18 cellular contexts compared by ENCODE assay signal in the genomic region with DNA sequence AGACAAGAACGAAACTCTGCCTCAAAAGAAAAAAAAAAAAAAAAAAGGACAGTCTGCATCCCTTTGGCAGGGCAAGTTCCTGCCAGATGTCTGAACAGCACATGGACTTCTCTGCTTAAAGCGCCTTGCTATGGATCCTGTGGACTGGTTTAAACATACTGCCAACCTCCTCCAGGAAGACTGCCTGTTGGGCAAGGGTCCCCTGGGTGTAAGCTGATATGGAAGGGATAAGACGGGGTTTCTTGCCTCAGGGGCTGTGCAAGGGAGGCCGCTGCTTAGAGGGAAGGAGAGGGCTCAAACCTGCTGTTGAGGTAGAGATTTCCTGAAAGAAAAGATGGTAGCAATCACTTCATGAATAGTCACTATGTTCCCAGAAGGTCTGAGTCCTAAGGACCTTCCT. TPM values are rescaled to one million over a fixed set of nuclear protein-coding genes. Genes with fewer than 3 reads are reported as not detected.
"Had no signal": no experiment of that assay in that cellular context is flagged by ENCODE, and none has a peak within 500 bp of the region (broad histone marks: within the 10 kb centered on the region; RNA-seq: fewer than 3 reads in every experiment).

No MANE protein-coding gene starts in this region.

- H3K4me3 ChIP-seq: adrenal gland, breast epithelium, coronary artery, thoracic aorta had no signal

- H3K27me3 ChIP-seq: adrenal gland had no signal

- DNase-seq: activated CD4-positive, alpha-beta T cell treated with anti-CD3 and anti-CD28 coated beads, Interleukin-2, amount 50 U/mL, for 4 hours; activated CD4-positive, CD25-positive, alpha-beta regulatory T cell treated with anti-CD3 and anti-CD28 coated beads, Interleukin-2, amount 50 U/mL, for 72 hours; activated gamma-delta T cell treated with Interleukin-2 at 50 U/mL for 16 hours; adrenal gland; left cardiac atrium; natural killer cell; stimulated activated CD4-positive, alpha-beta T cell treated with anti-CD3 and anti-CD28 coated beads, Interleukin-4, amount 100 ng/mL, for 4 hours; stimulated activated naive B cell treated with anti-CD40 and anti-IgM and Interleukin-4, amounts not matched to agents 10 μg/mL and 1 μg/mL and 100 μg/mL, for 72 hours; T-helper 2 cell had no signal

- H3K27ac ChIP-seq: adrenal gland, breast epithelium, coronary artery, neutrophil, parathyroid adenoma, thoracic aorta, VCaP had no signal

- H3K9me3 ChIP-seq: adrenal gland, breast epithelium, neutrophil, thoracic aorta had no signal

- ATAC-seq: activated naive CD4-positive, alpha-beta T cell treated with anti-CD3 and anti-CD28 coated beads, Interleukin-2, amount 50 U/mL, for 72 hours; left cardiac atrium; natural killer cell; sciatic nerve; stimulated activated naive B cell treated with anti-CD40 and anti-IgM and Interleukin-4, amounts not matched to agents 10 μg/mL and 1 μg/mL and 100 μg/mL, for 72 hours had no signal

- H3K4me1 ChIP-seq: breast epithelium, parathyroid adenoma had no signal

- H2AFZ ChIP-seq: parathyroid adenoma had no signal

- H3K9ac ChIP-seq: parathyroid adenoma had no signal

- H3K36me3 ChIP-seq: adrenal gland, breast epithelium, thoracic aorta had no signal

RNA-seq across cellular contexts. Expression of a gene that starts 22.2 kb away (rescaled TPM):
- total RNA-seq: mesenteric fat pad, thoracic aorta had no signal
